ENCODE assay signal across 21 cellular contexts in the genomic region with DNA sequence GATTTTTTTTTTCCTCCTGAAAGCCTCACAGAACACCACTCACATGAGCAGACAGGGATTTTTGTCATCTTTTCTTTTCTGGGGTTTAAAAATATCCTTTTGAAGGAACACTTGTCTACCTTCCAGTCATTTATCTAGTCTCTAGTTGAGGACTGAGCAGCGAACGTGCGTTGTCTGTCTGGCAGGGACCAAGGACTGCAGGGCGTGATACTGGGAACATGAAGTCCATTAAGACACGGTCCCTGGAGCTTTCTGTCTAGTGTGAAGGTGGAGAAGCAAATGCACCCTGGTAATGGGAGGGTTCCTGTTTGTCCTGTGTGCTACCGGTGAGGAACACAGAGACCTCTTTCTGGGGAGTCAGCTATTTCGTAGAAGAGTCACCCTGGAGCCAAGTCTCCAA.
"Had no signal": no experiment of that assay in that cellular context is flagged by ENCODE, and none has a peak within 500 bp of the region (broad histone marks: within the 10 kb centered on the region; RNA-seq: fewer than 3 reads in every experiment).

No MANE protein-coding gene starts in this region.

- DNase-seq: effector memory CD4-positive, alpha-beta T cell; gastrocnemius medialis; left colon; mammary epithelial cell; mucosa of descending colon; natural killer cell; ovary; right lobe of liver; stimulated activated CD4-positive, alpha-beta T cell treated with anti-CD3 and anti-CD28 coated beads, Interleukin-4, amount 100 ng/mL, for 1 hour; stimulated activated CD8-positive, alpha-beta memory T cell treated with anti-CD3 and anti-CD28 coated beads, Interleukin-4, amount 100 ng/mL, for 48 hours; stimulated activated naive CD8-positive, alpha-beta T cell treated with anti-CD3 and anti-CD28 coated beads, Interleukin-15, Interleukin-2, amounts not matched to agents 100 U/mL and 50 U/mL, for 24 hours; thyroid gland; upper lobe of left lung; uterus had no signal

- H3K79me2 ChIP-seq: hepatocyte had no signal

- H3K4me1 ChIP-seq: esophagus muscularis mucosa, right lobe of liver, suprapubic skin, upper lobe of left lung, uterus had no signal

- FAIRE-seq: endometrium had no signal

- H3K4me1 Mint-ChIP-seq: stimulated activated effector memory CD8-positive, alpha-beta T cell treated with anti-CD3 and anti-CD28 coated beads, Interleukin-12 subunit alpha, Interleukin-12 subunit beta, amount 100 ng/mL, for 72 hours had no signal

- H3K36me3 Mint-ChIP-seq: natural killer cell; stimulated activated effector memory CD8-positive, alpha-beta T cell treated with anti-CD3 and anti-CD28 coated beads, Interleukin-12 subunit alpha, Interleukin-12 subunit beta, amount 100 ng/mL, for 72 hours had no signal

- H3K27ac Mint-ChIP-seq: natural killer cell; progenitor cell of endocrine pancreas; stimulated activated effector memory CD8-positive, alpha-beta T cell treated with anti-CD3 and anti-CD28 coated beads, Interleukin-12 subunit alpha, Interleukin-12 subunit beta, amount 100 ng/mL, for 72 hours had no signal

- H3K36me3 ChIP-seq: esophagus muscularis mucosa, gastrocnemius medialis, ovary, right lobe of liver, suprapubic skin, thyroid gland, upper lobe of left lung, uterus had no signal

- H3K4me2 ChIP-seq: hepatocyte had no signal

- H2AFZ ChIP-seq: hepatocyte had no signal

- H3K9me3 Mint-ChIP-seq: natural killer cell; neural crest cell; stimulated activated effector memory CD8-positive, alpha-beta T cell treated with anti-CD3 and anti-CD28 coated beads, Interleukin-12 subunit alpha, Interleukin-12 subunit beta, amount 100 ng/mL, for 72 hours had no signal

- H3K27me3 Mint-ChIP-seq: progenitor cell of endocrine pancreas had no signal

- H3K4me3 ChIP-seq: esophagus muscularis mucosa, gastrocnemius medialis, hepatocyte, mucosa of descending colon, ovary, right lobe of liver, suprapubic skin, thyroid gland, upper lobe of left lung, uterus had no signal

- H3K9me3 ChIP-seq: esophagus muscularis mucosa, gastrocnemius medialis, mucosa of descending colon, ovary, right lobe of liver, suprapubic skin, thyroid gland, upper lobe of left lung, uterus had no signal

- H3K27me3 ChIP-seq: esophagus muscularis mucosa, gastrocnemius medialis, hepatocyte, ovary, right lobe of liver, suprapubic skin, thyroid gland, upper lobe of left lung, uterus had no signal

- ATAC-seq: gastrocnemius medialis; left colon; mucosa of descending colon; natural killer cell; right lobe of liver; stimulated activated effector memory CD8-positive, alpha-beta T cell treated with anti-CD3 and anti-CD28 coated beads, Interleukin-12 subunit alpha, Interleukin-12 subunit beta, amount 100 ng/mL, for 72 hours; stimulated activated naive CD8-positive, alpha-beta T cell treated with anti-CD3 and anti-CD28 coated beads, Interleukin-15, Interleukin-2, amounts not matched to agents 100 U/mL and 50 U/mL, for 24 hours had no signal

- H3K4me3 Mint-ChIP-seq: natural killer cell; neural crest cell; stimulated activated effector memory CD8-positive, alpha-beta T cell treated with anti-CD3 and anti-CD28 coated beads, Interleukin-12 subunit alpha, Interleukin-12 subunit beta, amount 100 ng/mL, for 72 hours had no signal

- H3K27ac ChIP-seq: esophagus muscularis mucosa, gastrocnemius medialis, hepatocyte, ovary, right lobe of liver, suprapubic skin, thyroid gland, upper lobe of left lung, uterus had no signal
